ENCODE assay signal across 8 cellular contexts in genomic region chr5:132556511-132557424, GRCh38. TPM values are rescaled to one million over a fixed set of nuclear protein-coding genes. Genes with fewer than 3 reads are reported as not detected.
DNase-seq lines count a peak whose midpoint lies in the region; ATAC-seq and TF ChIP-seq lines count a peak whose summit lies in the region.

TSS of gene RAD50 (plus strand) at chr5:132556977. CDS start at chr5:132557325, 348 bp downstream.

- H3K27me3 Mint-ChIP-seq in type B pancreatic cell, result no peaks in the 10 kb centered on the region

- H3K36me3 ChIP-seq in adrenal gland (replicated peaks in 1 of 2) (peaks cover 0 to 8% of the 10 kb centered on the region in 2 donors), heart right ventricle (peaks cover 0 to 25% (median 0%) of the 10 kb centered on the region in 9 donors)

- peaks cover 5% of the 10 kb centered on the region for H3K36me3 Mint-ChIP-seq in type B pancreatic cell

- TF ChIP-seq CTCF in GM13976 (IDR thresholded peaks at IDR 0.05; ENCODE audit: borderline replicate concordance, control extremely low read depth, extremely low read depth, insufficient read depth, missing control alignments) (no peak), adrenal gland (IDR thresholded peaks at IDR 0.05) (peak in 1 of 6 experiments; percentile 7), heart right ventricle (IDR thresholded peaks at IDR 0.05) (no peak), type B pancreatic cell (conservative IDR thresholded peaks at IDR 0.05) (no peak)

- H3K4me1 ChIP-seq in adrenal gland (replicated peaks in 1 of 2) (peaks cover 0 to 20% of the 10 kb centered on the region in 2 donors), heart right ventricle (peaks cover 0 to 23% (median 17%) of the 10 kb centered on the region in 9 donors)

- H3K27ac Mint-ChIP-seq in type B pancreatic cell, result peak within 1 kb of the TSS; percentile 94

- no peaks in the 10 kb centered on the region for H3K27me3 ChIP-seq in adrenal gland
- no peaks in the 10 kb centered on the region for H3K27me3 ChIP-seq in heart right ventricle

- H3K4me3 Mint-ChIP-seq in type B pancreatic cell, result peak within 1 kb of the TSS; percentile 98

- 6 to 19% (median 8%) methylated on average over 19 to 60 of the region's 60 CpGs for WGBS in adrenal gland, 4 donors
- WGBS in heart right ventricle, 2 donors, result 6 to 8% methylated on average over 58 to 60 of the region's 60 CpGs

- in situ Hi-C loops in GM13976 (cut with MboI; ENCODE audit: low sequenced_read_pairs, unreplicated experiment), result no loop called here

- intact Hi-C loops in adrenal gland (cut with DNase I) (no loop called here), heart right ventricle (cut with DNase I) (no loop called here), posterior cingulate gyrus (cut with DNase I) (loop anchor here (10.0 kb wide), 1 partner anchor 178 kb away; the partner anchor contains the start of gene KIF3A)

- no peaks in the 10 kb centered on the region for H3K9me3 ChIP-seq in adrenal gland (replicated peaks in 1 of 3)
- no peaks in the 10 kb centered on the region for H3K9me3 ChIP-seq in heart right ventricle

- ATAC-seq in HG02852 (IDR thresholded peaks at IDR 0.05; ENCODE audit: unreplicated experiment) (peak; percentile 98), heart right ventricle (peak; percentile 97 to 100 (median 99))

- H3K27ac ChIP-seq in adrenal gland (peak within 1 kb of the TSS in 4 of 5 donors; percentile 53 to 87 (median 76)), heart right ventricle (peak within 1 kb of the TSS; percentile 44 to 89 (median 86))

- H3K9me3 Mint-ChIP-seq in type B pancreatic cell, result no peaks in the 10 kb centered on the region

- peak; percentile 94 for DNase-seq in GM13976 (ENCODE audit: low spot score)
- DNase-seq in NCI-H146 (lab: John Stamatoyannopoulos, UW), result peak; percentile 93
- peak; percentile 80 to 96 (median 86) for DNase-seq in T-helper 1 cell
- peak; percentile 90 to 96 (median 93) for DNase-seq in adrenal gland
- peak; percentile 89 to 94 for DNase-seq in heart right ventricle
- peak; percentile 87 to 98 (median 90) for DNase-seq in posterior cingulate gyrus
- peak; percentile 91 for DNase-seq in type B pancreatic cell (ENCODE audit: extremely low spot score, unreplicated experiment)

- H3K4me3 ChIP-seq in adrenal gland, result peak within 1 kb of the TSS; percentile 43 to 57 (median 50)
- H3K4me3 ChIP-seq in heart right ventricle, result peak within 1 kb of the TSS; percentile 54 to 86 (median 72)

- TF ChIP-seq POLR2A in adrenal gland (IDR thresholded peaks at IDR 0.05), result peak; percentile 72 to 74

- peaks cover 15% of the 10 kb centered on the region for H3K4me1 Mint-ChIP-seq in type B pancreatic cell (ENCODE audit: unreplicated experiment)

RNA-seq across cellular contexts. Expression of gene RAD50, which starts in this region (rescaled TPM):
- total RNA-seq in adrenal gland, result 10 to 100 TPM; 18.7 to 41.6 (median 28.7) TPM
- 10 to 100 TPM in 1 of 3 donors, 1 to 10 TPM in 2; 5.4 to 39.6 (median 9.0) TPM for polyA plus RNA-seq in adrenal gland
- total RNA-seq in heart right ventricle, result 10 to 100 TPM; 26.6 to 38.5 (median 33.2) TPM
- polyA plus RNA-seq in heart right ventricle, result 10 to 100 TPM in 1 of 2 donors, 1 to 10 TPM in 1; 6.8 to 11.6 TPM
- total RNA-seq in type B pancreatic cell (ENCODE audit: low replicate concordance), result 41.3 and 50.1 TPM in 2 replicates

Comparison
In these comparisons a context has a peak if more than half of its experiments do, and no peak if none do; other contexts are left out.
1. Peak in every context shown above with its lines: DNase-seq, ATAC-seq, H3K4me3 ChIP-seq and H3K27ac ChIP-seq.